Comparison of ENCODE assay signal across 28 cellular contexts in genomic region chr20:5511505-5511904, GRCh38.
"Had no signal": no experiment of that assay in that cellular context is flagged by ENCODE, and none has a peak within 500 bp of the region (broad histone marks: within the 10 kb centered on the region; RNA-seq: fewer than 3 reads in every experiment).

No MANE protein-coding gene starts in this region.

- H3K4me1 ChIP-seq: body of pancreas, esophagus muscularis mucosa, foreskin keratinocyte, gastrocnemius medialis, heart left ventricle had no signal

- H3K36me3 ChIP-seq: esophagus muscularis mucosa, gastrocnemius medialis, heart left ventricle had no signal

- H3K27me3 ChIP-seq: body of pancreas, esophagus muscularis mucosa, gastrocnemius medialis, heart left ventricle had no signal

- H3K4me3 ChIP-seq: body of pancreas, esophagus muscularis mucosa, gastrocnemius medialis, heart left ventricle had no signal

- H3K9me3 Mint-ChIP-seq: activated naive CD4-positive, alpha-beta T cell treated with anti-CD3 and anti-CD28 coated beads for 36 hours; activated naive CD4-positive, alpha-beta T cell treated with anti-CD3 and anti-CD28 coated beads, Interleukin-2, amount 50 U/mL, for 24 hours; activated T-cell treated with anti-CD3 and anti-CD28 coated beads, Interleukin-2, amount 50 U/mL, for 4 hours; activated T-helper 1 cell treated with anti-CD3 and anti-CD28 coated beads, Interleukin-12 subunit alpha, Interleukin-12 subunit beta, Interleukin-2, Interleukin-4 antibody, amounts not matched to agents 30 ng/mL and 10 ng/mL and 1 ng/mL, durations not matched to agents 14 hours and 24 hours and 36 hours; activated T-helper 2 cell treated with anti-CD3 and anti-CD28 coated beads, Interferon-gamma antibody, Interleukin-2, Interleukin-4, amounts not matched to agents 10 μg/mL and 5 μg/mL and 100 μg/mL, durations not matched to agents 14 hours and 24 hours and 36 hours; effector memory CD8-positive, alpha-beta T cell had no signal

- H3K27ac Mint-ChIP-seq: activated CD4-positive, alpha-beta T cell treated with anti-CD3 and anti-CD28 coated beads, Interleukin-2, amount 10 ng/mL, durations not matched to agents 7 days and 5 days; activated naive CD4-positive, alpha-beta T cell treated with anti-CD3 and anti-CD28 coated beads for 36 hours; activated naive CD4-positive, alpha-beta T cell treated with anti-CD3 and anti-CD28 coated beads, Interleukin-2, amount 50 U/mL, for 24 hours; activated T-helper 1 cell treated with anti-CD3 and anti-CD28 coated beads, Interleukin-12 subunit alpha, Interleukin-12 subunit beta, Interleukin-2, Interleukin-4 antibody, amounts not matched to agents 30 ng/mL and 10 ng/mL and 1 ng/mL, durations not matched to agents 14 hours and 24 hours and 36 hours; activated T-helper 2 cell treated with anti-CD3 and anti-CD28 coated beads, Interferon-gamma antibody, Interleukin-2, Interleukin-4, amounts not matched to agents 10 μg/mL and 5 μg/mL and 100 μg/mL, durations not matched to agents 14 hours and 24 hours and 36 hours had no signal

- H3K27ac ChIP-seq: body of pancreas, esophagus muscularis mucosa, foreskin keratinocyte, gastrocnemius medialis, heart left ventricle had no signal

- H3K27me3 Mint-ChIP-seq: activated CD4-positive, alpha-beta T cell treated with anti-CD3 and anti-CD28 coated beads, Interleukin-2, amount 10 ng/mL, durations not matched to agents 7 days and 5 days; activated naive CD4-positive, alpha-beta T cell treated with anti-CD3 and anti-CD28 coated beads, Interleukin-2, amount 50 U/mL, for 24 hours; effector memory CD8-positive, alpha-beta T cell had no signal

- H3K4me3 Mint-ChIP-seq: activated CD4-positive, alpha-beta T cell treated with anti-CD3 and anti-CD28 coated beads, Interleukin-2, amount 10 ng/mL, durations not matched to agents 7 days and 5 days; activated naive CD4-positive, alpha-beta T cell treated with anti-CD3 and anti-CD28 coated beads for 36 hours; activated naive CD4-positive, alpha-beta T cell treated with anti-CD3 and anti-CD28 coated beads, Interleukin-2, amount 50 U/mL, for 24 hours; activated T-cell treated with anti-CD3 and anti-CD28 coated beads, Interleukin-2, amount 50 U/mL, for 4 hours; activated T-helper 1 cell treated with anti-CD3 and anti-CD28 coated beads, Interleukin-12 subunit alpha, Interleukin-12 subunit beta, Interleukin-2, Interleukin-4 antibody, amounts not matched to agents 30 ng/mL and 10 ng/mL and 1 ng/mL, durations not matched to agents 14 hours and 24 hours and 36 hours; effector memory CD8-positive, alpha-beta T cell had no signal

- H3K9me3 ChIP-seq: body of pancreas, esophagus muscularis mucosa, gastrocnemius medialis, heart left ventricle had no signal

- DNase-seq: activated CD4-positive, alpha-beta T cell treated with anti-CD3 and anti-CD28 coated beads for 4 hours; activated CD4-positive, alpha-beta T cell treated with anti-CD3 and anti-CD28 coated beads, Interleukin-2, amount 10 ng/mL, durations not matched to agents 7 days and 5 days; activated CD4-positive, alpha-beta T cell treated with anti-CD3 and anti-CD28 coated beads, Interleukin-2, amount 50 U/mL, for 4 hours; activated CD4-positive, CD25-positive, alpha-beta regulatory T cell; activated CD4-positive, CD25-positive, alpha-beta regulatory T cell treated with anti-CD3 and anti-CD28 coated beads, Interleukin-2, amount 50 U/mL, for 72 hours; activated CD8-positive, alpha-beta memory T cell treated with anti-CD3 and anti-CD28 coated beads, Interleukin-2, amount 50 U/mL, for 48 hours; activated effector memory CD4-positive, alpha-beta T cell treated with anti-CD3 and anti-CD28 coated beads, Interleukin-2, amount 50 U/mL, for 16 hours; activated naive CD4-positive, alpha-beta T cell treated with anti-CD3 and anti-CD28 coated beads for 36 hours; activated T-cell treated with anti-CD3 and anti-CD28 coated beads for 4 hours; activated T-cell treated with anti-CD3 and anti-CD28 coated beads, Interleukin-2, amount 50 U/mL, for 4 hours; amygdala; aorta; body of pancreas; caudate nucleus; cortex of kidney; dermis blood vessel endothelial cell; effector CD4-positive, alpha-beta T cell; effector memory CD8-positive, alpha-beta T cell; erythroblast; foreskin keratinocyte; gastrocnemius medialis; glutamatergic neuron; heart left ventricle; T-helper 2 cell had no signal

- ATAC-seq: activated T-cell treated with anti-CD3 and anti-CD28 coated beads, Interleukin-2, amount 50 U/mL, for 4 hours; body of pancreas; effector memory CD8-positive, alpha-beta T cell; foreskin keratinocyte; gastrocnemius medialis; heart left ventricle had no signal
